1 cellular context compared by ENCODE assay signal in the genomic region with DNA sequence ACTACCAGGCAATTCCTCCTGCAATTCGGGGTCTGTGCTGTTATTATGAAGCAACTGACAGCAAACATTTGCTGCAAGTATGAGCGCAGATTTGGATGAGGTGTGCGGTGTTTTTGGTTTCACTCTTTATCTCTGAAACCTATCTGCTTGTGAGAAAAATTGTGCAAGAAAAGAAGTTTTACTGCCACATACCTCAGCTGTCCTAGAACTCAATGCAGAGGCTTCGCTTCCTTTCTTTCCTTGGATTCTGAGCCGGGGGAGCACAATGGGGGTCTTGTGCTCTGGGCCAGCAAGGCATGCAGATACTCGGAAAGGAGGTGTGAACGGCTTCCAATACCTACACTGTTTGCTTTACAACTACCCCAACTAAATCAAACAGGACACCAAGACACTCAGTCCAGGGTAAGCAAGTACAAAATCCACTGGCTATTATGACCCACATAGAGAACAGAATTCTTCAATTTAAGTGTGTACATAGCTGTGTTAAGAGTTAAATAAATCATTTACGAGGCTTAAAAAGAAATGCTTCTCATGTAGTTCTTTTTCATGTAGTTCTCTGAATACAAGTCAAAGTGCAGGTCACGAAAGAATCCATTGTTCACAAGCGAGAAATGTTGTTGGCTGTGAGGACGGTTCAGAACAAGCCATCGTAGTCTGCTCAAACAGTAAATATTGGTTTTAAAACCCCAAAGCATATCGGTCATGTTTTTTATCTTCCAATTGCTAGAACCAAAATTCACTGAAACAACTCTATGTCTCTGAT.
TF ChIP-seq lines count a peak whose summit lies in the region.

No MANE protein-coding gene starts in this region.

TF ChIP-seq in HepG2, 621 proteins besides CTCF, POLR2A, EP300 and RAD21 (continued from another document and continues in another):
- TF ChIP-seq, protein P1, sequence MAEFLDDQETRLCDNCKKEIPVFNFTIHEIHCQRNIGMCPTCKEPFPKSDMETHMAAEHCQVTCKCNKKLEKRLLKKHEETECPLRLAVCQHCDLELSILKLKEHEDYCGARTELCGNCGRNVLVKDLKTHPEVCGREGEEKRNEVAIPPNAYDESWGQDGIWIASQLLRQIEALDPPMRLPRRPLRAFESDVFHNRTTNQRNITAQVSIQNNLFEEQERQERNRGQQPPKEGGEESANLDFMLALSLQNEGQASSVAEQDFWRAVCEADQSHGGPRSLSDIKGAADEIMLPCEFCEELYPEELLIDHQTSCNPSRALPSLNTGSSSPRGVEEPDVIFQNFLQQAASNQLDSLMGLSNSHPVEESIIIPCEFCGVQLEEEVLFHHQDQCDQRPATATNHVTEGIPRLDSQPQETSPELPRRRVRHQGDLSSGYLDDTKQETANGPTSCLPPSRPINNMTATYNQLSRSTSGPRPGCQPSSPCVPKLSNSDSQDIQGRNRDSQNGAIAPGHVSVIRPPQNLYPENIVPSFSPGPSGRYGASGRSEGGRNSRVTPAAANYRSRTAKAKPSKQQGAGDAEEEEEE (CRISPR knock-in tag; IDR thresholded peaks at IDR 0.05; ENCODE audit: borderline replicate concordance) = no peak
- TF ChIP-seq, protein P2, sequence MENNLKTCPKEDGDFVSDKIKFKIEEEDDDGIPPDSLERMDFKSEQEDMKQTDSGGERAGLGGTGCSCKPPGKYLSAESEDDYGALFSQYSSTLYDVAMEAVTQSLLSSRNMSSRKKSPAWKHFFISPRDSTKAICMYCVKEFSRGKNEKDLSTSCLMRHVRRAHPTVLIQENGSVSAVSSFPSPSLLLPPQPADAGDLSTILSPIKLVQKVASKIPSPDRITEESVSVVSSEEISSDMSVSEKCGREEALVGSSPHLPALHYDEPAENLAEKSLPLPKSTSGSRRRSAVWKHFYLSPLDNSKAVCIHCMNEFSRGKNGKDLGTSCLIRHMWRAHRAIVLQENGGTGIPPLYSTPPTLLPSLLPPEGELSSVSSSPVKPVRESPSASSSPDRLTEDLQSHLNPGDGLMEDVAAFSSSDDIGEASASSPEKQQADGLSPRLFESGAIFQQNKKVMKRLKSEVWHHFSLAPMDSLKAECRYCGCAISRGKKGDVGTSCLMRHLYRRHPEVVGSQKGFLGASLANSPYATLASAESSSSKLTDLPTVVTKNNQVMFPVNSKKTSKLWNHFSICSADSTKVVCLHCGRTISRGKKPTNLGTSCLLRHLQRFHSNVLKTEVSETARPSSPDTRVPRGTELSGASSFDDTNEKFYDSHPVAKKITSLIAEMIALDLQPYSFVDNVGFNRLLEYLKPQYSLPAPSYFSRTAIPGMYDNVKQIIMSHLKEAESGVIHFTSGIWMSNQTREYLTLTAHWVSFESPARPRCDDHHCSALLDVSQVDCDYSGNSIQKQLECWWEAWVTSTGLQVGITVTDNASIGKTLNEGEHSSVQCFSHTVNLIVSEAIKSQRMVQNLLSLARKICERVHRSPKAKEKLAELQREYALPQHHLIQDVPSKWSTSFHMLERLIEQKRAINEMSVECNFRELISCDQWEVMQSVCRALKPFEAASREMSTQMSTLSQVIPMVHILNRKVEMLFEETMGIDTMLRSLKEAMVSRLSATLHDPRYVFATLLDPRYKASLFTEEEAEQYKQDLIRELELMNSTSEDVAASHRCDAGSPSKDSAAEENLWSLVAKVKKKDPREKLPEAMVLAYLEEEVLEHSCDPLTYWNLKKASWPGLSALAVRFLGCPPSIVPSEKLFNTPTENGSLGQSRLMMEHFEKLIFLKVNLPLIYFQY (CRISPR knock-in tag; IDR thresholded peaks at IDR 0.05; ENCODE audit: borderline replicate concordance) = no peak
- TF ChIP-seq SOX13 (IDR thresholded peaks at IDR 0.05) (peak; percentile 43; the same call in 1 of the 2 replicates), SOX13 (CRISPR knock-in tag; conservative IDR thresholded peaks at IDR 0.05 in 1 of 2, IDR thresholded peaks at IDR 0.05 in 1 of 2) (peak in 1 of 2 experiments; percentile 97; a peak in 2 of 4 replicates), ZNF674 (CRISPR knock-in tag; IDR thresholded peaks at IDR 0.05; ENCODE audit: low read depth) (no peak), SOX5 (CRISPR knock-in tag; IDR thresholded peaks at IDR 0.05; ENCODE audit: borderline replicate concordance) (peak; percentile 89), ZNF260 (CRISPR knock-in tag; IDR thresholded peaks at IDR 0.05; ENCODE audit: borderline replicate concordance, low read depth) (no peak), ZNF17 (CRISPR knock-in tag; IDR thresholded peaks at IDR 0.05) (no peak), KLF12 (CRISPR knock-in tag; IDR thresholded peaks at IDR 0.05; ENCODE audit: borderline replicate concordance) (peak; percentile 44; the same call in 1 of the 2 replicates), GLI4 (CRISPR knock-in tag; IDR thresholded peaks at IDR 0.05; ENCODE audit: borderline replicate concordance) (no peak), CCAR2 (optimal IDR thresholded peaks at IDR 0.05; ENCODE audit: low read depth, low read length) (no peak), ZSCAN30 (CRISPR knock-in tag; IDR thresholded peaks at IDR 0.05) (0 out of 2 replicates have a peak, but pooled peaks have one; percentile 30), ZNF781 (CRISPR knock-in tag; IDR thresholded peaks at IDR 0.05; ENCODE audit: borderline replicate concordance, not compliant biosample characterization) (no peak), ZNF577 (CRISPR knock-in tag; IDR thresholded peaks at IDR 0.05; ENCODE audit: borderline replicate concordance, low read depth) (no peak), TEAD3 (CRISPR knock-in tag; optimal IDR thresholded peaks at IDR 0.05; ENCODE audit: borderline replicate concordance) (peak; percentile 78), SIX1 (CRISPR knock-in tag; IDR thresholded peaks at IDR 0.05; ENCODE audit: borderline replicate concordance) (peak; percentile 35; the same call in 1 of the 2 replicates), ZNF496 (CRISPR knock-in tag; IDR thresholded peaks at IDR 0.05; ENCODE audit: insufficient replicate concordance) (no peak), FOXK2 (IDR thresholded peaks at IDR 0.05) (0 out of 2 replicates have a peak, but pooled peaks have one; percentile 3), REXO4 (CRISPR knock-in tag; IDR thresholded peaks at IDR 0.05; ENCODE audit: borderline replicate concordance) (no peak), POLR2AphosphoS2 (IDR thresholded peaks at IDR 0.05; ENCODE audit: low read depth, low read length) (no peak), HNRNPH1 (optimal IDR thresholded peaks at IDR 0.05; ENCODE audit: low read depth, low read length) (no peak), ZNF430 (CRISPR knock-in tag; IDR thresholded peaks at IDR 0.05) (0 out of 2 replicates have a peak, but pooled peaks have one; percentile 43), AGO2 (optimal IDR thresholded peaks at IDR 0.05; ENCODE audit: low read depth, low read length) (no peak), NCOA5 (CRISPR knock-in tag; IDR thresholded peaks at IDR 0.05) (no peak), ATAD3A (CRISPR knock-in tag; IDR thresholded peaks at IDR 0.05) (no peak), ZNF619 (CRISPR knock-in tag; IDR thresholded peaks at IDR 0.05) (no peak), ETV6 (CRISPR knock-in tag; conservative IDR thresholded peaks at IDR 0.05) (no peak), ZSCAN25 (CRISPR knock-in tag; IDR thresholded peaks at IDR 0.05) (no peak), HNF4A (CRISPR knock-in tag; IDR thresholded peaks at IDR 0.05) (peak; percentile 89), SP5 (CRISPR knock-in tag; IDR thresholded peaks at IDR 0.05; ENCODE audit: borderline replicate concordance, low read depth) (no peak), TBP (CRISPR knock-in tag; IDR thresholded peaks at IDR 0.05) (no peak)
- TF ChIP-seq, protein P3, sequence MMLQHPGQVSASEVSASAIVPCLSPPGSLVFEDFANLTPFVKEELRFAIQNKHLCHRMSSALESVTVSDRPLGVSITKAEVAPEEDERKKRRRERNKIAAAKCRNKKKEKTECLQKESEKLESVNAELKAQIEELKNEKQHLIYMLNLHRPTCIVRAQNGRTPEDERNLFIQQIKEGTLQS (CRISPR knock-in tag; IDR thresholded peaks at IDR 0.05) = no peak
- TF ChIP-seq, protein P4, sequence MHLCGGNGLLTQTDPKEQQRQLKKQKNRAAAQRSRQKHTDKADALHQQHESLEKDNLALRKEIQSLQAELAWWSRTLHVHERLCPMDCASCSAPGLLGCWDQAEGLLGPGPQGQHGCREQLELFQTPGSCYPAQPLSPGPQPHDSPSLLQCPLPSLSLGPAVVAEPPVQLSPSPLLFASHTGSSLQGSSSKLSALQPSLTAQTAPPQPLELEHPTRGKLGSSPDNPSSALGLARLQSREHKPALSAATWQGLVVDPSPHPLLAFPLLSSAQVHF (CRISPR knock-in tag; IDR thresholded peaks at IDR 0.05) = no peak
- TF ChIP-seq, protein P5, sequence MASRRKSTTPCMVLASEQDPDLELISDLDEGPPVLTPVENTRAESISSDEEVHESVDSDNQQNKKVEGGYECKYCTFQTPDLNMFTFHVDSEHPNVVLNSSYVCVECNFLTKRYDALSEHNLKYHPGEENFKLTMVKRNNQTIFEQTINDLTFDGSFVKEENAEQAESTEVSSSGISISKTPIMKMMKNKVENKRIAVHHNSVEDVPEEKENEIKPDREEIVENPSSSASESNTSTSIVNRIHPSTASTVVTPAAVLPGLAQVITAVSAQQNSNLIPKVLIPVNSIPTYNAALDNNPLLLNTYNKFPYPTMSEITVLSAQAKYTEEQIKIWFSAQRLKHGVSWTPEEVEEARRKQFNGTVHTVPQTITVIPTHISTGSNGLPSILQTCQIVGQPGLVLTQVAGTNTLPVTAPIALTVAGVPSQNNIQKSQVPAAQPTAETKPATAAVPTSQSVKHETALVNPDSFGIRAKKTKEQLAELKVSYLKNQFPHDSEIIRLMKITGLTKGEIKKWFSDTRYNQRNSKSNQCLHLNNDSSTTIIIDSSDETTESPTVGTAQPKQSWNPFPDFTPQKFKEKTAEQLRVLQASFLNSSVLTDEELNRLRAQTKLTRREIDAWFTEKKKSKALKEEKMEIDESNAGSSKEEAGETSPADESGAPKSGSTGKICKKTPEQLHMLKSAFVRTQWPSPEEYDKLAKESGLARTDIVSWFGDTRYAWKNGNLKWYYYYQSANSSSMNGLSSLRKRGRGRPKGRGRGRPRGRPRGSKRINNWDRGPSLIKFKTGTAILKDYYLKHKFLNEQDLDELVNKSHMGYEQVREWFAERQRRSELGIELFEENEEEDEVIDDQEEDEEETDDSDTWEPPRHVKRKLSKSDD (CRISPR knock-in tag; IDR thresholded peaks at IDR 0.05; ENCODE audit: low read depth) = no peak
- TF ChIP-seq, protein P6, sequence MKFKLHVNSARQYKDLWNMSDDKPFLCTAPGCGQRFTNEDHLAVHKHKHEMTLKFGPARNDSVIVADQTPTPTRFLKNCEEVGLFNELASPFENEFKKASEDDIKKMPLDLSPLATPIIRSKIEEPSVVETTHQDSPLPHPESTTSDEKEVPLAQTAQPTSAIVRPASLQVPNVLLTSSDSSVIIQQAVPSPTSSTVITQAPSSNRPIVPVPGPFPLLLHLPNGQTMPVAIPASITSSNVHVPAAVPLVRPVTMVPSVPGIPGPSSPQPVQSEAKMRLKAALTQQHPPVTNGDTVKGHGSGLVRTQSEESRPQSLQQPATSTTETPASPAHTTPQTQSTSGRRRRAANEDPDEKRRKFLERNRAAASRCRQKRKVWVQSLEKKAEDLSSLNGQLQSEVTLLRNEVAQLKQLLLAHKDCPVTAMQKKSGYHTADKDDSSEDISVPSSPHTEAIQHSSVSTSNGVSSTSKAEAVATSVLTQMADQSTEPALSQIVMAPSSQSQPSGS (CRISPR knock-in tag; IDR thresholded peaks at IDR 0.05) = peak; percentile 34; the same call in 1 of the 2 replicates
- TF ChIP-seq, protein P7, sequence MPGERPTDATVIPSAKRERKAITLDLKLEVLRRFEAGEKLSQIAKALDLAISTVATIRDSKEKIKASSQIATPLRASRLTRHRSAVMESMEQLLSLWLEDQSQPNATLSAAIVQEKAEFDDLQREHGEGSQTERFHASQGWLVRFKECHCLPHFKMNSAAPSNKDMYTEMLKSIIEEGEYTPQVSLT (CRISPR knock-in tag; IDR thresholded peaks at IDR 0.05; ENCODE audit: borderline replicate concordance, low read depth) = no peak
- TF ChIP-seq, protein P8, sequence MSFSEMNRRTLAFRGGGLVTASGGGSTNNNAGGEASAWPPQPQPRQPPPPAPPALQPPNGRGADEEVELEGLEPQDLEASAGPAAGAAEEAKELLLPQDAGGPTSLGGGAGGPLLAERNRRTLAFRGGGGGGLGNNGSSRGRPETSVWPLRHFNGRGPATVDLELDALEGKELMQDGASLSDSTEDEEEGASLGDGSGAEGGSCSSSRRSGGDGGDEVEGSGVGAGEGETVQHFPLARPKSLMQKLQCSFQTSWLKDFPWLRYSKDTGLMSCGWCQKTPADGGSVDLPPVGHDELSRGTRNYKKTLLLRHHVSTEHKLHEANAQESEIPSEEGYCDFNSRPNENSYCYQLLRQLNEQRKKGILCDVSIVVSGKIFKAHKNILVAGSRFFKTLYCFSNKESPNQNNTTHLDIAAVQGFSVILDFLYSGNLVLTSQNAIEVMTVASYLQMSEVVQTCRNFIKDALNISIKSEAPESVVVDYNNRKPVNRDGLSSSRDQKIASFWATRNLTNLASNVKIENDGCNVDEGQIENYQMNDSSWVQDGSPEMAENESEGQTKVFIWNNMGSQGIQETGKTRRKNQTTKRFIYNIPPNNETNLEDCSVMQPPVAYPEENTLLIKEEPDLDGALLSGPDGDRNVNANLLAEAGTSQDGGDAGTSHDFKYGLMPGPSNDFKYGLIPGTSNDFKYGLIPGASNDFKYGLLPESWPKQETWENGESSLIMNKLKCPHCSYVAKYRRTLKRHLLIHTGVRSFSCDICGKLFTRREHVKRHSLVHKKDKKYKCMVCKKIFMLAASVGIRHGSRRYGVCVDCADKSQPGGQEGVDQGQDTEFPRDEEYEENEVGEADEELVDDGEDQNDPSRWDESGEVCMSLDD (CRISPR knock-in tag; IDR thresholded peaks at IDR 0.05; ENCODE audit: borderline replicate concordance) = peak; percentile 64; the same call in 1 of the 2 replicates
- TF ChIP-seq, protein P9, sequence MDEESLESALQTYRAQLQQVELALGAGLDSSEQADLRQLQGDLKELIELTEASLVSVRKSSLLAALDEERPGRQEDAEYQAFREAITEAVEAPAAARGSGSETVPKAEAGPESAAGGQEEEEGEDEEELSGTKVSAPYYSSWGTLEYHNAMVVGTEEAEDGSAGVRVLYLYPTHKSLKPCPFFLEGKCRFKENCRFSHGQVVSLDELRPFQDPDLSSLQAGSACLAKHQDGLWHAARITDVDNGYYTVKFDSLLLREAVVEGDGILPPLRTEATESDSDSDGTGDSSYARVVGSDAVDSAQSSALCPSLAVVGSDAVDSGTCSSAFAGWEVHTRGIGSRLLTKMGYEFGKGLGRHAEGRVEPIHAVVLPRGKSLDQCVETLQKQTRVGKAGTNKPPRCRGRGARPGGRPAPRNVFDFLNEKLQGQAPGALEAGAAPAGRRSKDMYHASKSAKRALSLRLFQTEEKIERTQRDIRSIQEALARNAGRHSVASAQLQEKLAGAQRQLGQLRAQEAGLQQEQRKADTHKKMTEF (CRISPR knock-in tag; IDR thresholded peaks at IDR 0.05) = peak; percentile 61; the same call in 1 of the 2 replicates
- TF ChIP-seq, protein P10, sequence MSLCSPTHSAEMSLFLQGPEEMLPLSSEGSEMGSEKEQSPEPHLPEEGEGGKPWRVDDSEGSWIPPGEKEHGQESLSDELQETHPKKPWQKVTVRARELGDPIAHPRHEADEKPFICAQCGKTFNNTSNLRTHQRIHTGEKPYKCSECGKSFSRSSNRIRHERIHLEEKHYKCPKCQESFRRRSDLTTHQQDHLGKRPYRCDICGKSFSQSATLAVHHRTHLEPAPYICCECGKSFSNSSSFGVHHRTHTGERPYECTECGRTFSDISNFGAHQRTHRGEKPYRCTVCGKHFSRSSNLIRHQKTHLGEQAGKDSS (CRISPR knock-in tag; IDR thresholded peaks at IDR 0.05; ENCODE audit: borderline replicate concordance, low read depth) = no peak
- TF ChIP-seq, protein P11, sequence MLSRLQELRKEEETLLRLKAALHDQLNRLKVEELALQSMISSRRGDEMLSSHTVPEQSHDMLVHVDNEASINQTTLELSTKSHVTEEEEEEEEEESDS (CRISPR knock-in tag; IDR thresholded peaks at IDR 0.05; ENCODE audit: borderline replicate concordance) = no peak
